ENCODE assay signal across 1 cellular context in genomic region chr6:48087448-48087847, GRCh38.
TF ChIP-seq lines count a peak whose summit lies in the region.

No MANE protein-coding gene starts in this region.

TF ChIP-seq in endothelial cell of umbilical vein, 7 proteins besides CTCF, POLR2A, EP300 and RAD21:
- no peak for TF ChIP-seq EZH2 (IDR thresholded peaks at IDR 0.05; ENCODE audit: borderline replicate concordance, low read depth, low read length, severe bottlenecking)
- no peak for TF ChIP-seq GATA2 (IDR thresholded peaks at IDR 0.05; ENCODE audit: insufficient read depth, insufficient read length, low read depth, low read length)
- TF ChIP-seq POLR2AphosphoS5 (IDR thresholded peaks at IDR 0.05; ENCODE audit: insufficient read depth, low read depth, low read length) = no peak
- no peak for TF ChIP-seq MAX (IDR thresholded peaks at IDR 0.05; ENCODE audit: insufficient read depth, insufficient read length)
- TF ChIP-seq JUN (IDR thresholded peaks at IDR 0.05; ENCODE audit: borderline replicate concordance, insufficient read depth, insufficient read length, low read depth) = no peak
- no peak for TF ChIP-seq MYC (IDR thresholded peaks at IDR 0.05; ENCODE audit: low read depth, low read length)
- TF ChIP-seq FOS (IDR thresholded peaks at IDR 0.05; ENCODE audit: borderline replicate concordance, insufficient read depth, low read length) = no peak
